ENCODE assay signal across 1 cellular context in genomic region chr7:37920619-37921339, GRCh38.
TF ChIP-seq lines count a peak whose summit lies in the region.

EPDR1 (plus strand) TSS chr7:37920640; CDS start chr7:37920940, 300 bp downstream.

TF ChIP-seq in HepG2, 621 proteins besides CTCF, POLR2A, EP300 and RAD21 (continued from another document and continues in another):
- TF ChIP-seq ZXDC (CRISPR knock-in tag; IDR thresholded peaks at IDR 0.05) = peak; percentile 60; the same call in 1 of the 2 replicates
- TF ChIP-seq SP5 (CRISPR knock-in tag; IDR thresholded peaks at IDR 0.05; ENCODE audit: borderline replicate concordance, low read depth) = peak; percentile 28; the same call in 1 of the 2 replicates
- no peak for TF ChIP-seq NCOR1 (IDR thresholded peaks at IDR 0.05; ENCODE audit: borderline replicate concordance, low read length)
- TF ChIP-seq CBX1 (IDR thresholded peaks at IDR 0.05; ENCODE audit: low read depth) = peak; percentile 25
- TF ChIP-seq DBP (CRISPR knock-in tag; IDR thresholded peaks at IDR 0.05; ENCODE audit: not compliant biosample characterization) = no peak
- TF ChIP-seq AFF4 (CRISPR knock-in tag; IDR thresholded peaks at IDR 0.05) = no peak
- TF ChIP-seq NAIF1 (CRISPR knock-in tag; IDR thresholded peaks at IDR 0.05; ENCODE audit: borderline replicate concordance) = no peak
- TF ChIP-seq GMEB1 (CRISPR knock-in tag; IDR thresholded peaks at IDR 0.05; ENCODE audit: borderline replicate concordance) = peak; percentile 57
- TF ChIP-seq BRF2 (CRISPR knock-in tag; IDR thresholded peaks at IDR 0.05) = peak; percentile 86; the same call in 1 of the 2 replicates
- TF ChIP-seq ZNF784 (CRISPR knock-in tag; IDR thresholded peaks at IDR 0.05; ENCODE audit: borderline replicate concordance) = peak; percentile 70; the same call in 1 of the 2 replicates
- TF ChIP-seq ZNF552 (CRISPR knock-in tag; IDR thresholded peaks at IDR 0.05; ENCODE audit: borderline replicate concordance) = peak; percentile 17; the same call in 1 of the 2 replicates
- TF ChIP-seq SMYD3 (CRISPR knock-in tag; IDR thresholded peaks at IDR 0.05) = 0 out of 2 replicates have a peak, but pooled peaks have one; percentile 47
- TF ChIP-seq MAX (IDR thresholded peaks at IDR 0.05) = peak; percentile 71; the same call in 1 of the 2 replicates
- TF ChIP-seq BATF2 (CRISPR knock-in tag; IDR thresholded peaks at IDR 0.05) = no peak
- TF ChIP-seq HES4 (CRISPR knock-in tag; IDR thresholded peaks at IDR 0.05; ENCODE audit: borderline replicate concordance) = no peak; the same call in 1 of the 2 replicates
- TF ChIP-seq EHMT2 (IDR thresholded peaks at IDR 0.05; ENCODE audit: borderline replicate concordance, low read depth, low read length) = no peak
- TF ChIP-seq AGO2 (optimal IDR thresholded peaks at IDR 0.05; ENCODE audit: low read depth, low read length) = peak; percentile 97
- no peak for TF ChIP-seq ZBTB21 (CRISPR knock-in tag; IDR thresholded peaks at IDR 0.05)
- peak; percentile 51; the same call in 1 of the 2 replicates for TF ChIP-seq ZMYM4 (CRISPR knock-in tag; IDR thresholded peaks at IDR 0.05)
- TF ChIP-seq UBTF (CRISPR knock-in tag; IDR thresholded peaks at IDR 0.05) = peak; percentile 99
- peak; percentile 83 for TF ChIP-seq HNRNPLL (IDR thresholded peaks at IDR 0.05; ENCODE audit: low read depth, low read length, poor library complexity, severe bottlenecking)
- no peak for TF ChIP-seq ZBTB4 (CRISPR knock-in tag; IDR thresholded peaks at IDR 0.05; ENCODE audit: borderline replicate concordance)
- peak; percentile 65; the same call in 1 of the 2 replicates for TF ChIP-seq RXRA (CRISPR knock-in tag; IDR thresholded peaks at IDR 0.05)
- peak; percentile 88; the same call in 1 of the 2 replicates for TF ChIP-seq ZFP91 (CRISPR knock-in tag; IDR thresholded peaks at IDR 0.05; ENCODE audit: borderline replicate concordance)
- TF ChIP-seq EED (CRISPR knock-in tag; IDR thresholded peaks at IDR 0.05) = peak; percentile 86; the same call in 1 of the 2 replicates
- peak; percentile 49; the same call in 1 of the 2 replicates for TF ChIP-seq ZNF766 (CRISPR knock-in tag; IDR thresholded peaks at IDR 0.05; ENCODE audit: borderline replicate concordance)
- TF ChIP-seq NR3C1 (CRISPR knock-in tag; IDR thresholded peaks at IDR 0.05) = no peak
- TF ChIP-seq ZNF547 (CRISPR knock-in tag; IDR thresholded peaks at IDR 0.05) = peak; percentile 93
- TF ChIP-seq IKZF5 (CRISPR knock-in tag; IDR thresholded peaks at IDR 0.05) = peak; percentile 58; the same call in 1 of the 2 replicates
- TF ChIP-seq ZNF772 (CRISPR knock-in tag; IDR thresholded peaks at IDR 0.05) = peak; percentile 53; the same call in 1 of the 2 replicates
